12 cellular contexts compared by ENCODE assay signal in the genomic region with DNA sequence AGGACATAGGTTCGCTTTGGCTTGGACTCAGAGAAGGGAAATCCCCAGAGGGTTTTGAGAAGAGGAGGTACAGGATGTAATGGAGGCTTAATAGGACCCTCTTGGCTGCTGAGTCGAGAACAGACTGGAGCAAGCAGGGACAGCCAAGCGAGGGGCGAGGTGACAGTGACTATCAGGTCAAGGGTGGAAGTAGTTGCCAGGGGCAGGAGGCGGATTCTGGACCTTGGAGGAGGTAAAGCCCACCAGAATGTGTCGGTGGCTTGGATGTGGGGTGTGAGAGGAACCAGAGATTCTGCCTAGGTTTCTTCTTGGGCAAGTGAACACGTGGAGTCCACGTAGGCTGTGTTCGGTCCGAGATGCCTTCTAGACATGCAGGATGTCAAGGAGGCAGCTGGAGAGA. TPM values are rescaled to one million over a fixed set of nuclear protein-coding genes. Genes with fewer than 3 reads are reported as not detected.
DNase-seq lines count a peak whose midpoint lies in the region; ATAC-seq lines count a peak whose summit lies in the region.
"Had no signal": no experiment of that assay in that cellular context is flagged by ENCODE, and none has a peak within 500 bp of the region (broad histone marks: within the 10 kb centered on the region; RNA-seq: fewer than 3 reads in every experiment).

No MANE protein-coding gene starts in this region.

- H3K4me3 ChIP-seq in subcutaneous abdominal adipose tissue (ENCODE audit: low read depth in 1 of 5, low read length in 5 of 5) (no peak overlapping the region), MG63 (no peak overlapping the region)

- H3K9ac ChIP-seq in subcutaneous abdominal adipose tissue (ENCODE audit: low read length in 5 of 5): peak overlapping the region in 1 of 5 donors; percentile 11

- H3K27me3 ChIP-seq in subcutaneous abdominal adipose tissue (ENCODE audit: control insufficient read depth in 5 of 5, insufficient read depth in 4 of 5, low read length in 5 of 5) (no peaks in the 10 kb centered on the region), MG63 (no peaks in the 10 kb centered on the region)

- H3K9me3 Mint-ChIP-seq in activated T-cell treated with anti-CD3 and anti-CD28 coated beads, Interleukin-2, amount 50 U/mL, for 72 hours: no peaks in the 10 kb centered on the region
- H3K9me3 Mint-ChIP-seq in activated T-helper 2 cell treated with anti-CD3 and anti-CD28 coated beads, Interferon-gamma antibody, Interleukin-2, Interleukin-4, amounts not matched to agents 10 μg/mL and 5 μg/mL and 100 μg/mL, durations not matched to agents 14 hours and 24 hours and 36 hours: no peaks in the 10 kb centered on the region
- H3K9me3 Mint-ChIP-seq in memory B cell: no peaks in the 10 kb centered on the region

- H3K27ac Mint-ChIP-seq in activated T-cell treated with anti-CD3 and anti-CD28 coated beads, Interleukin-2, amount 50 U/mL, for 72 hours: peak overlapping the region; percentile 36
- H3K27ac Mint-ChIP-seq in activated T-helper 2 cell treated with anti-CD3 and anti-CD28 coated beads, Interferon-gamma antibody, Interleukin-2, Interleukin-4, amounts not matched to agents 10 μg/mL and 5 μg/mL and 100 μg/mL, durations not matched to agents 14 hours and 24 hours and 36 hours: peak overlapping the region; percentile 39
- peak overlapping the region; percentile 68 for H3K27ac Mint-ChIP-seq in memory B cell

- DNase-seq in activated T-cell treated with anti-CD3 and anti-CD28 coated beads, Interleukin-2, amount 50 U/mL, for 72 hours: no peak
- DNase-seq in activated T-cell treated with anti-CD3 and anti-CD28 coated beads, Interleukin-2, amount 50 U/mL, for 48 hours: no peak
- DNase-seq in activated T-helper 2 cell treated with anti-CD3 and anti-CD28 coated beads, Interferon-gamma antibody, Interleukin-2, Interleukin-4, amounts not matched to agents 10 μg/mL and 5 μg/mL and 100 μg/mL, durations not matched to agents 14 hours and 24 hours and 36 hours (ENCODE audit: low spot score): no peak
- no peak for DNase-seq in memory B cell (ENCODE audit: low spot score in 2 of 2)
- no peak for DNase-seq in MG63
- no peak for DNase-seq in dedifferentiated amniotic fluid mesenchymal stem cell (ENCODE audit: extremely low spot score)
- DNase-seq: EL, NCI-H1092, NCI-H524, WERI-Rb-1 had no signal

- H3K9me3 ChIP-seq in subcutaneous abdominal adipose tissue (ENCODE audit: control insufficient read depth in 5 of 5, low read length in 5 of 5) (no peaks in the 10 kb centered on the region), MG63 (no peaks in the 10 kb centered on the region)

- ATAC-seq in activated T-cell treated with anti-CD3 and anti-CD28 coated beads, Interleukin-2, amount 50 U/mL, for 72 hours (replicated peaks in 1 of 2): no peak
- no peak for ATAC-seq in memory B cell (ENCODE audit: low read depth)
- no peak for ATAC-seq in GM21717 (IDR thresholded peaks at IDR 0.05; ENCODE audit: unreplicated experiment)

- H3K36me3 Mint-ChIP-seq in activated T-cell treated with anti-CD3 and anti-CD28 coated beads, Interleukin-2, amount 50 U/mL, for 72 hours (ENCODE audit: insufficient read depth in 2 of 2): peaks cover 0 to 2% of the 10 kb centered on the region in 2 donors
- peaks cover 51% of the 10 kb centered on the region for H3K36me3 Mint-ChIP-seq in activated T-helper 2 cell treated with anti-CD3 and anti-CD28 coated beads, Interferon-gamma antibody, Interleukin-2, Interleukin-4, amounts not matched to agents 10 μg/mL and 5 μg/mL and 100 μg/mL, durations not matched to agents 14 hours and 24 hours and 36 hours (ENCODE audit: low read depth)
- H3K36me3 Mint-ChIP-seq in memory B cell: peaks cover 7% of the 10 kb centered on the region

- H3K36me3 ChIP-seq in subcutaneous abdominal adipose tissue (ENCODE audit: control insufficient read depth in 5 of 5, insufficient read depth in 5 of 5, low read length in 5 of 5): peaks cover 0 to 23% (median 21%) of the 10 kb centered on the region in 5 donors
- peaks cover 31% of the 10 kb centered on the region for H3K36me3 ChIP-seq in MG63

- peak overlapping the region; percentile 70 for H3K27ac ChIP-seq in subcutaneous abdominal adipose tissue (ENCODE audit: low read depth, low read length)
- H3K27ac ChIP-seq: WERI-Rb-1 had no signal

- intact Hi-C loops in activated T-helper 2 cell treated with anti-CD3 and anti-CD28 coated beads, Interferon-gamma antibody, Interleukin-2, Interleukin-4, amounts not matched to agents 10 μg/mL and 5 μg/mL and 100 μg/mL, durations not matched to agents 14 hours and 24 hours and 36 hours (cut with micrococcal nuclease): no loop called here

- H3K4me1 ChIP-seq in subcutaneous abdominal adipose tissue (ENCODE audit: control insufficient read depth in 5 of 5, insufficient read depth in 5 of 5, low read length in 5 of 5): peaks cover 0 to 40% (median 19%) of the 10 kb centered on the region in 5 donors

- peaks cover 42% of the 10 kb centered on the region for H3K4me1 Mint-ChIP-seq in activated T-cell treated with anti-CD3 and anti-CD28 coated beads, Interleukin-2, amount 50 U/mL, for 72 hours (ENCODE audit: low read depth)
- H3K4me1 Mint-ChIP-seq in activated T-helper 2 cell treated with anti-CD3 and anti-CD28 coated beads, Interferon-gamma antibody, Interleukin-2, Interleukin-4, amounts not matched to agents 10 μg/mL and 5 μg/mL and 100 μg/mL, durations not matched to agents 14 hours and 24 hours and 36 hours (ENCODE audit: low read depth): peaks cover 20% of the 10 kb centered on the region
- H3K4me1 Mint-ChIP-seq in memory B cell: peaks cover 14% of the 10 kb centered on the region

- no peaks in the 10 kb centered on the region for H3K27me3 Mint-ChIP-seq in activated T-cell treated with anti-CD3 and anti-CD28 coated beads, Interleukin-2, amount 50 U/mL, for 72 hours (ENCODE audit: low read depth)
- H3K27me3 Mint-ChIP-seq in activated T-helper 2 cell treated with anti-CD3 and anti-CD28 coated beads, Interferon-gamma antibody, Interleukin-2, Interleukin-4, amounts not matched to agents 10 μg/mL and 5 μg/mL and 100 μg/mL, durations not matched to agents 14 hours and 24 hours and 36 hours (ENCODE audit: low read depth): no peaks in the 10 kb centered on the region
- H3K27me3 Mint-ChIP-seq in memory B cell: no peaks in the 10 kb centered on the region

- no peak overlapping the region for H3K4me3 Mint-ChIP-seq in activated T-cell treated with anti-CD3 and anti-CD28 coated beads, Interleukin-2, amount 50 U/mL, for 72 hours
- no peak overlapping the region for H3K4me3 Mint-ChIP-seq in activated T-helper 2 cell treated with anti-CD3 and anti-CD28 coated beads, Interferon-gamma antibody, Interleukin-2, Interleukin-4, amounts not matched to agents 10 μg/mL and 5 μg/mL and 100 μg/mL, durations not matched to agents 14 hours and 24 hours and 36 hours (ENCODE audit: low read depth)
- H3K4me3 Mint-ChIP-seq in memory B cell: no peak overlapping the region

RNA-seq across cellular contexts. Expression of a gene that starts 4.4 kb away (rescaled TPM):
- 100 to 1,000 TPM; 145 to 154 TPM for total RNA-seq in activated T-cell treated with anti-CD3 and anti-CD28 coated beads, Interleukin-2, amount 50 U/mL, for 72 hours
- 290 and 291 TPM in 2 replicates for total RNA-seq in activated T-helper 2 cell treated with anti-CD3 and anti-CD28 coated beads, Interferon-gamma antibody, Interleukin-2, Interleukin-4, amounts not matched to agents 10 μg/mL and 5 μg/mL and 100 μg/mL, durations not matched to agents 14 hours and 24 hours and 36 hours
- total RNA-seq in MG63 (2014; rRNA removed; shearing (Covaris generic); ENCODE audit: low replicate concordance): 356 and 508 TPM in 2 replicates

RNA-seq across cellular contexts. Expression of a gene that starts 5.0 kb away (rescaled TPM):
- 100 to 1,000 TPM; 134 to 138 TPM for total RNA-seq in activated T-cell treated with anti-CD3 and anti-CD28 coated beads, Interleukin-2, amount 50 U/mL, for 72 hours
- 112 and 118 TPM in 2 replicates for total RNA-seq in activated T-helper 2 cell treated with anti-CD3 and anti-CD28 coated beads, Interferon-gamma antibody, Interleukin-2, Interleukin-4, amounts not matched to agents 10 μg/mL and 5 μg/mL and 100 μg/mL, durations not matched to agents 14 hours and 24 hours and 36 hours
- total RNA-seq in MG63 (2014; rRNA removed; shearing (Covaris generic); ENCODE audit: low replicate concordance): 291 and 333 TPM in 2 replicates

RNA-seq across cellular contexts. Expression of a gene that starts 7.6 kb away (rescaled TPM):
- total RNA-seq in activated T-cell treated with anti-CD3 and anti-CD28 coated beads, Interleukin-2, amount 50 U/mL, for 72 hours: 10 to 100 TPM; 40.5 to 42.4 TPM
- total RNA-seq in activated T-helper 2 cell treated with anti-CD3 and anti-CD28 coated beads, Interferon-gamma antibody, Interleukin-2, Interleukin-4, amounts not matched to agents 10 μg/mL and 5 μg/mL and 100 μg/mL, durations not matched to agents 14 hours and 24 hours and 36 hours: 49.4 and 54.6 TPM in 2 replicates
- 52.0 and 79.2 TPM in 2 replicates for total RNA-seq in MG63 (2014; rRNA removed; shearing (Covaris generic); ENCODE audit: low replicate concordance)

RNA-seq across cellular contexts. Expression of a gene that starts 12.8 kb away (rescaled TPM):
- 1 to 10 TPM in 1 of 2 donors, under 1 TPM in 1; 0.53 to 1.1 TPM for total RNA-seq in activated T-cell treated with anti-CD3 and anti-CD28 coated beads, Interleukin-2, amount 50 U/mL, for 72 hours
- total RNA-seq in activated T-helper 2 cell treated with anti-CD3 and anti-CD28 coated beads, Interferon-gamma antibody, Interleukin-2, Interleukin-4, amounts not matched to agents 10 μg/mL and 5 μg/mL and 100 μg/mL, durations not matched to agents 14 hours and 24 hours and 36 hours: 0.59 TPM in 1 of 2 replicates, not detected in the other
- not detected in 2 replicates for total RNA-seq in MG63 (2014; rRNA removed; shearing (Covaris generic); ENCODE audit: low replicate concordance)

RNA-seq across cellular contexts. Expression of a gene that starts 21.8 kb away (rescaled TPM):
- under 1 TPM in 1 of 2 donors, not detected in 1; 0.35 TPM for total RNA-seq in activated T-cell treated with anti-CD3 and anti-CD28 coated beads, Interleukin-2, amount 50 U/mL, for 72 hours
- not detected in 2 replicates for total RNA-seq in activated T-helper 2 cell treated with anti-CD3 and anti-CD28 coated beads, Interferon-gamma antibody, Interleukin-2, Interleukin-4, amounts not matched to agents 10 μg/mL and 5 μg/mL and 100 μg/mL, durations not matched to agents 14 hours and 24 hours and 36 hours
- total RNA-seq in MG63 (2014; rRNA removed; shearing (Covaris generic); ENCODE audit: low replicate concordance): not detected in 2 replicates
